15 cellular contexts compared by ENCODE assay signal in the genomic region with DNA sequence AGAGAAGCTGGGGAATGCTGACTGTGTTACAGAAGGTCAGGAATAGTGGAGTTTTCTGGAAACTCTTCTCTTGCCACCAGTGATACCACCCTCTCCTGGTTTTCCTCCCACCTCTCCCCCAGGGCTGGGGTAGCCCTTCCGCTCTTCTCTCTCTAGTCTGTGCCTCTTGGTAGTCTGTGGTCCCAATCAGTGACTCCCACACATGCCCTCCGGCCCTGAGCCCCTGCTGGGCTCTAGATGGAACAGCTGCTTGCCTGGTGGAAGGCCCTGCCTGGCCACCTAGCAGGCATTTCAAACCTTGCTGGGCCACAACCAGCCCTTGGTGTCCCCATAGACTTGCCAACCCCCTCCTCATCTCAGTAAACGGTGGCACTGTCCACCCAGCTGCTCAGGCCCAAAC. TPM values are rescaled to one million over a fixed set of nuclear protein-coding genes. Genes with fewer than 3 reads are reported as not detected.
DNase-seq lines count a peak whose midpoint lies in the region; ATAC-seq and TF ChIP-seq lines count a peak whose summit lies in the region.
"Had no signal": no experiment of that assay in that cellular context is flagged by ENCODE, and none has a peak within 500 bp of the region (broad histone marks: within the 10 kb centered on the region; RNA-seq: fewer than 3 reads in every experiment).

No MANE protein-coding gene starts in this region.

- no peak overlapping the region for H3K4me3 Mint-ChIP-seq in MCF 10A (ENCODE audit: unreplicated experiment)
- H3K4me3 Mint-ChIP-seq: memory B cell had no signal

- BruUV-seq in MCF 10A (replicated peaks; lab: Mats Ljungman, UMichigan), result no TSS peak

- H3K9me3 ChIP-seq in tibial artery, result no peaks in the 10 kb centered on the region
- H3K9me3 ChIP-seq in body of pancreas, result no peaks in the 10 kb centered on the region

- peak overlapping the region; percentile 88 for H3K27ac Mint-ChIP-seq in MCF 10A (ENCODE audit: low read depth, unreplicated experiment)
- H3K27ac Mint-ChIP-seq: activated T-helper 2 cell treated with anti-CD3 and anti-CD28 coated beads, Interferon-gamma antibody, Interleukin-2, Interleukin-4, amounts not matched to agents 10 μg/mL and 5 μg/mL and 100 μg/mL, durations not matched to agents 14 hours and 24 hours and 36 hours; memory B cell had no signal

- TF ChIP-seq POLR2A in body of pancreas (IDR thresholded peaks at IDR 0.05), result no peak

- H3K4me1 ChIP-seq in tibial artery, result peaks cover 0 to 100% (median 96%) of the 10 kb centered on the region in 4 donors
- no peaks in the 10 kb centered on the region for H3K4me1 ChIP-seq in body of pancreas

- intact Hi-C loops in MCF 10A (cut with micrococcal nuclease), result no loop called here
- intact Hi-C loops in tibial artery (cut with DNase I; ENCODE audit: low total_unique reads), result loop anchor here (5.0 kb wide), 1 partner anchor 36 kb away; no protein-coding TSS in a partner anchor
- intact Hi-C loops in body of pancreas (cut with DNase I), result no loop called here

- H3K4me1 Mint-ChIP-seq in MCF 10A (ENCODE audit: insufficient read depth, unreplicated experiment), result peaks cover 34% of the 10 kb centered on the region
- H3K4me1 Mint-ChIP-seq: memory B cell had no signal

- H3K36me3 Mint-ChIP-seq in MCF 10A (ENCODE audit: insufficient read depth, unreplicated experiment), result no peaks in the 10 kb centered on the region

- POLR2A ChIA-PET in MCF 10A (lab: Yijun Ruan, JAX), result interaction anchor here (0.9 to 3.9 kb wide), 2 partner anchors 14 to 104 kb away, joined by 3 to 18 read pairs; no protein-coding TSS in a partner anchor

- no peaks in the 10 kb centered on the region for H3K27me3 Mint-ChIP-seq in MCF 10A (ENCODE audit: insufficient read depth, unreplicated experiment)
- H3K27me3 Mint-ChIP-seq: dendritic cell treated with granulocyte-macrophage colony-stimulating factor and Interleukin-4, amounts not matched to agents 40 ng/mL and 50 ng/mL, for 4 days; memory B cell had no signal

- no peak for TF ChIP-seq CTCF in MCF 10A (IDR thresholded peaks at IDR 0.05; ENCODE audit: unreplicated experiment)
- TF ChIP-seq CTCF in tibial artery (IDR thresholded peaks at IDR 0.05), result no peak
- no peak for TF ChIP-seq CTCF in body of pancreas (IDR thresholded peaks at IDR 0.05)

- H3K4me3 ChIP-seq in tibial artery, result no peak overlapping the region
- H3K4me3 ChIP-seq in body of pancreas, result no peak overlapping the region
- H3K4me3 ChIP-seq: GM12878, smooth muscle cell had no signal

- H3K27me3 ChIP-seq in tibial artery (no peaks in the 10 kb centered on the region), body of pancreas (no peaks in the 10 kb centered on the region)

- 79 to 86% methylated on average over 2 to 3 of the region's 3 CpGs for WGBS in body of pancreas, 2 donors

- H3K9me3 Mint-ChIP-seq in MCF 10A (ENCODE audit: unreplicated experiment), result no peaks in the 10 kb centered on the region
- H3K9me3 Mint-ChIP-seq: activated T-helper 2 cell treated with anti-CD3 and anti-CD28 coated beads, Interferon-gamma antibody, Interleukin-2, Interleukin-4, amounts not matched to agents 10 μg/mL and 5 μg/mL and 100 μg/mL, durations not matched to agents 14 hours and 24 hours and 36 hours; dendritic cell treated with granulocyte-macrophage colony-stimulating factor and Interleukin-4, amounts not matched to agents 40 ng/mL and 50 ng/mL, for 4 days; memory B cell had no signal

- H3K36me3 ChIP-seq in tibial artery (peaks cover 0 to 5% (median 0%) of the 10 kb centered on the region in 3 donors), body of pancreas (replicated peaks in 1 of 2; ENCODE audit: insufficient read depth in 1 of 2, low read depth in 2 of 2) (no peaks in the 10 kb centered on the region)

- CTCF ChIA-PET in MCF 10A (lab: Yijun Ruan, JAX), result interaction anchor here (2.7 kb wide), 1 partner anchor 69 kb away, joined by 15 read pairs; no protein-coding TSS in a partner anchor

- H3K27ac ChIP-seq in tibial artery (peak overlapping the region; percentile 99 to 100), body of pancreas (peak overlapping the region in 1 of 4 donors; percentile 10)

- DNase-seq in NCI-H2171 treated with DMSO at 0.1 percent for 48 hours (lab: John Stamatoyannopoulos, UW) (peak; percentile 38), NCI-H2171 (lab: John Stamatoyannopoulos, UW) (no peak), MCF 10A (ENCODE audit: unreplicated experiment) (no peak), myocyte (ENCODE audit: low read depth) (peak; percentile 94), tibial artery (no peak), hippocampal formation (lab: John Stamatoyannopoulos, UW) (no peak), body of pancreas (no peak), NCI-H2227 (lab: John Stamatoyannopoulos, UW; ENCODE audit: unreplicated experiment) (no peak)
- DNase-seq: Karpas-422 had no signal

- ATAC-seq in body of pancreas, result no peak
- ATAC-seq: GM12878 had no signal

RNA-seq across cellular contexts. Expression of gene MTSS2, which starts 15.2 kb away (rescaled TPM):
- total RNA-seq in MCF 10A (2022) (75.8 and 78.7 TPM in 2 replicates), myocyte (170 and 234 TPM in 2 replicates), body of pancreas (10 to 100 TPM in 1 of 2 donors, 1 to 10 TPM in 1; 8.8 to 23.4 TPM)
- polyA plus RNA-seq in myocyte (2012), result 626 TPM

RNA-seq across cellular contexts. Expression of gene IL34, which starts 54.7 kb away (rescaled TPM):
- not detected in 2 replicates for total RNA-seq in MCF 10A (2022)
- total RNA-seq in myocyte, result 20.0 and 67.8 TPM in 2 replicates
- polyA plus RNA-seq in myocyte (2012), result 25.0 TPM
- total RNA-seq in body of pancreas, result 1 to 10 TPM in 1 of 2 donors, under 1 TPM in 1; 0.78 to 3.0 TPM
- total RNA-seq: A673; activated T-helper 2 cell treated with anti-CD3 and anti-CD28 coated beads, Interferon-gamma antibody, Interleukin-2, Interleukin-4, amounts not matched to agents 10 μg/mL and 5 μg/mL and 100 μg/mL, durations not matched to agents 14 hours and 24 hours and 36 hours; GM12878; smooth muscle cell had no signal

Comparison
In these comparisons a context has a peak if more than half of its experiments do, and no peak if none do; other contexts are left out.
1. DNase-seq: peak in NCI-H2171 treated with DMSO at 0.1 percent for 48 hours (single experiment) and myocyte (single experiment); none in NCI-H2171 (single experiment), MCF 10A (single experiment), tibial artery (0 of 2), hippocampal formation (0 of 2), body of pancreas (0 of 4) and NCI-H2227 (single experiment).